In the genomic region with DNA sequence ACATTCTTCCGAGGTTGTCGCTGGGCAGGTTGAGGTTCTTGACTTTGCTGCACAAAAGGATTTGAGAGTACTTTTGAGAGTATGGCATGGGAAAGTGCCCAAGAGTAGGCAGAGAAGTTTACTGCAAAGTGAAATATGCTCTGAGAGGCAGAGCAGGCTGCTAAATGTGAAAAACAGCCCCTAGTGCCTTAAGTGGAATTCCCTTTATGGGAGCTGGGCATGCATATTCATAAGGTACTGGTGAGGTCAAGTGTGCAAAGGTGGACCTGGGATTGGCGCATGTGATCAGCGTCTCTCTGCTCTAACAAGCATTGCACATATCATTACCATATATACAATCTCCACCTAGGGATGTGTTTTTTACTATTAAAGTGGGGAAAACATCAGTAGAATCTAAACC, we compare ENCODE assay signal across 25 cellular contexts. TPM values are rescaled to one million over a fixed set of nuclear protein-coding genes. Genes with fewer than 3 reads are reported as not detected.
"Had no signal": no experiment of that assay in that cellular context is flagged by ENCODE, and none has a peak within 500 bp of the region (broad histone marks: within the 10 kb centered on the region; RNA-seq: fewer than 3 reads in every experiment).

No MANE protein-coding gene starts in this region.

- H3K9me3 ChIP-seq: mucosa of descending colon, prostate gland, right lobe of liver, testis, tibial nerve had no signal

- H3K4me2 ChIP-seq: hepatocyte had no signal

- H3K4me1 ChIP-seq: parathyroid adenoma, prostate gland had no signal

- H2AFZ ChIP-seq: hepatocyte, parathyroid adenoma had no signal

- H3K4me3 Mint-ChIP-seq: naive thymus-derived CD8-positive, alpha-beta T cell; neural crest cell; stimulated activated naive B cell treated with anti-CD40 and anti-IgM and Interleukin-4, amounts not matched to agents 10 μg/mL and 1 μg/mL and 100 μg/mL, for 72 hours; stimulated activated naive CD8-positive, alpha-beta T cell treated with anti-CD3 and anti-CD28 coated beads, Interleukin-15, amount 100 ng/mL, for 72 hours had no signal

- H3K27ac Mint-ChIP-seq: stimulated activated naive B cell treated with anti-CD40 and anti-IgM and Interleukin-4, amounts not matched to agents 10 μg/mL and 1 μg/mL and 100 μg/mL, for 72 hours had no signal

- FAIRE-seq: kidney had no signal

- H3K36me3 ChIP-seq: prostate gland, right lobe of liver, spleen, tibial nerve had no signal

- H3K27ac ChIP-seq: coronary artery, dorsolateral prefrontal cortex, hepatocyte, parathyroid adenoma, prostate gland, right lobe of liver, testis, tibial nerve had no signal

- H3K4me3 ChIP-seq: coronary artery, dorsolateral prefrontal cortex, hepatocyte, mucosa of descending colon, prostate gland, right lobe of liver, spleen, testis, tibial nerve had no signal

- H3K27me3 ChIP-seq: dorsolateral prefrontal cortex, hepatocyte, right lobe of liver, testis, tibial nerve had no signal

- DNase-seq: dorsolateral prefrontal cortex; effector CD8-positive, alpha-beta T cell; foreskin melanocyte; head of caudate nucleus; kidney; left cardiac atrium; mucosa of descending colon; naive thymus-derived CD8-positive, alpha-beta T cell; occipital lobe; retina; right lobe of liver; spleen; stimulated activated CD4-positive, alpha-beta T cell treated with anti-CD3 and anti-CD28 coated beads, Interleukin-15, amount 100 ng/mL, for 24 hours; stimulated activated CD4-positive, alpha-beta T cell treated with anti-CD3 and anti-CD28 coated beads, Interleukin-2, amount 100 ng/mL, for 24 hours; stimulated activated CD4-positive, alpha-beta T cell treated with anti-CD3 and anti-CD28 coated beads, Interleukin-4, amount 100 ng/mL, for 4 hours; stimulated activated naive B cell treated with anti-CD40 and anti-IgM and Interleukin-4, amounts not matched to agents 10 μg/mL and 1 μg/mL and 100 μg/mL, for 72 hours; stimulated activated naive CD8-positive, alpha-beta T cell treated with anti-CD3 and anti-CD28 coated beads, Interleukin-15, amount 100 ng/mL, for 72 hours; testis had no signal

- ATAC-seq: naive thymus-derived CD8-positive, alpha-beta T cell; stimulated activated naive CD8-positive, alpha-beta T cell treated with anti-CD3 and anti-CD28 coated beads, Interleukin-15, amount 100 ng/mL, for 72 hours had no signal

- H3K79me2 ChIP-seq: hepatocyte, parathyroid adenoma had no signal

- H3K9ac ChIP-seq: parathyroid adenoma had no signal

- H3K9me3 Mint-ChIP-seq: neural crest cell had no signal

RNA-seq across cellular contexts. Expression of gene APOL4, which starts 12.0 kb away (rescaled TPM):
- total RNA-seq: chondrocyte; naive thymus-derived CD8-positive, alpha-beta T cell; neural crest cell had no signal
- polyA plus RNA-seq: naive thymus-derived CD8-positive, alpha-beta T cell had no signal

RNA-seq across cellular contexts. Expression of gene APOL1, which starts 39.3 kb away (rescaled TPM):
- total RNA-seq: neural crest cell had no signal

RNA-seq across cellular contexts. Expression of gene APOL3, which starts 53.0 kb away (rescaled TPM):
- total RNA-seq: neural crest cell had no signal
